In genomic region chr1:37259019-37259418, GRCh38 we compare ENCODE assay signal across 39 cellular contexts.
"Had no signal": no experiment of that assay in that cellular context is flagged by ENCODE, and none has a peak within 500 bp of the region (broad histone marks: within the 10 kb centered on the region; RNA-seq: fewer than 3 reads in every experiment).

No MANE protein-coding gene starts in this region.

- H3K4me3 Mint-ChIP-seq: activated naive CD4-positive, alpha-beta T cell treated with anti-CD3 and anti-CD28 coated beads for 36 hours; activated naive CD4-positive, alpha-beta T cell treated with anti-CD3 and anti-CD28 coated beads, Interleukin-2, amount 10 ng/mL, durations not matched to agents 7 days and 5 days; activated naive CD4-positive, alpha-beta T cell treated with anti-CD3 and anti-CD28 coated beads, Interleukin-2, amount 50 U/mL, for 24 hours; activated naive CD8-positive, alpha-beta T cell; activated naive CD8-positive, alpha-beta T cell treated with anti-CD3 and anti-CD28 coated beads for 36 hours; activated naive CD8-positive, alpha-beta T cell treated with anti-CD3 and anti-CD28 coated beads, Interleukin-2, amount 10 ng/mL, durations not matched to agents 7 days and 5 days; activated naive CD8-positive, alpha-beta T cell treated with anti-CD3 and anti-CD28 coated beads, Interleukin-2, amount 50 U/mL, for 24 hours; activated T-cell treated with anti-CD3 and anti-CD28 coated beads, Interleukin-2, amount 50 U/mL, for 24 hours; activated T-cell treated with anti-CD3 and anti-CD28 coated beads, Interleukin-2, amount 50 U/mL, for 4 hours; activated T-cell treated with anti-CD3 and anti-CD28 coated beads, Interleukin-2, amount 50 U/mL, for 72 hours; activated T-helper 1 cell treated with anti-CD3 and anti-CD28 coated beads, Interleukin-12 subunit alpha, Interleukin-12 subunit beta, Interleukin-2, Interleukin-4 antibody, amounts not matched to agents 30 ng/mL and 10 ng/mL and 1 ng/mL, durations not matched to agents 14 hours and 24 hours and 36 hours; activated T-helper 17 cell treated with anti-CD3 and anti-CD28 coated beads, Interleukin-2, amount 50 U/mL, for 72 hours; brain; central memory CD8-positive, alpha-beta T cell had no signal

- H3K36me3 ChIP-seq: adrenal gland, ascending aorta, brain microvascular endothelial cell, breast epithelium, cardiac muscle cell had no signal

- H3K27me3 ChIP-seq: ascending aorta, body of pancreas, brain microvascular endothelial cell, cardiac muscle cell had no signal

- H3K27ac Mint-ChIP-seq: activated naive CD4-positive, alpha-beta T cell treated with anti-CD3 and anti-CD28 coated beads for 36 hours; activated naive CD4-positive, alpha-beta T cell treated with anti-CD3 and anti-CD28 coated beads, Interleukin-2, amount 10 ng/mL, durations not matched to agents 7 days and 5 days; activated naive CD4-positive, alpha-beta T cell treated with anti-CD3 and anti-CD28 coated beads, Interleukin-2, amount 50 U/mL, for 24 hours; activated naive CD4-positive, alpha-beta T cell treated with anti-CD3 and anti-CD28 coated beads, Interleukin-2, amount 50 U/mL, for 72 hours; activated naive CD8-positive, alpha-beta T cell; activated naive CD8-positive, alpha-beta T cell treated with anti-CD3 and anti-CD28 coated beads for 36 hours; activated naive CD8-positive, alpha-beta T cell treated with anti-CD3 and anti-CD28 coated beads, Interleukin-2, amount 10 ng/mL, durations not matched to agents 7 days and 5 days; activated naive CD8-positive, alpha-beta T cell treated with anti-CD3 and anti-CD28 coated beads, Interleukin-2, amount 50 U/mL, for 24 hours; activated T-cell treated with anti-CD3 and anti-CD28 coated beads, Interleukin-2, amount 50 U/mL, for 24 hours; activated T-cell treated with anti-CD3 and anti-CD28 coated beads, Interleukin-2, amount 50 U/mL, for 72 hours; activated T-helper 1 cell treated with anti-CD3 and anti-CD28 coated beads, Interleukin-12 subunit alpha, Interleukin-12 subunit beta, Interleukin-2, Interleukin-4 antibody, amounts not matched to agents 30 ng/mL and 10 ng/mL and 1 ng/mL, durations not matched to agents 14 hours and 24 hours and 36 hours; activated T-helper 17 cell treated with anti-CD3 and anti-CD28 coated beads, Interleukin-2, amount 50 U/mL, for 72 hours; activated T-helper 2 cell treated with anti-CD3 and anti-CD28 coated beads, Interferon-gamma antibody, Interleukin-2, Interleukin-4, amounts not matched to agents 10 μg/mL and 5 μg/mL and 100 μg/mL, durations not matched to agents 14 hours and 24 hours and 36 hours; brain had no signal

- H3K36me3 Mint-ChIP-seq: activated naive CD4-positive, alpha-beta T cell treated with anti-CD3 and anti-CD28 coated beads, Interleukin-2, amount 10 ng/mL, durations not matched to agents 7 days and 5 days; activated naive CD4-positive, alpha-beta T cell treated with anti-CD3 and anti-CD28 coated beads, Interleukin-2, amount 50 U/mL, for 24 hours; activated naive CD8-positive, alpha-beta T cell; activated naive CD8-positive, alpha-beta T cell treated with anti-CD3 and anti-CD28 coated beads for 36 hours; activated naive CD8-positive, alpha-beta T cell treated with anti-CD3 and anti-CD28 coated beads, Interleukin-2, amount 10 ng/mL, durations not matched to agents 7 days and 5 days; brain had no signal

- ATAC-seq: activated naive CD4-positive, alpha-beta T cell treated with anti-CD3 and anti-CD28 coated beads, Interleukin-2, amount 50 U/mL, for 72 hours; activated naive CD8-positive, alpha-beta T cell treated with anti-CD3 and anti-CD28 coated beads, Interleukin-2, amount 50 U/mL, for 24 hours; activated T-cell treated with anti-CD3 and anti-CD28 coated beads, Interleukin-2, amount 50 U/mL, for 4 hours; activated T-cell treated with anti-CD3 and anti-CD28 coated beads, Interleukin-2, amount 50 U/mL, for 72 hours; activated T-helper 17 cell treated with anti-CD3 and anti-CD28 coated beads, Interleukin-2, amount 50 U/mL, for 72 hours; body of pancreas had no signal

- H3K4me1 ChIP-seq: adrenal gland, ascending aorta, body of pancreas, breast epithelium had no signal

- H3K4me3 ChIP-seq: adrenal gland, ascending aorta, body of pancreas, breast epithelium, cardiac muscle cell had no signal

- H3K9me3 Mint-ChIP-seq: activated naive CD4-positive, alpha-beta T cell treated with anti-CD3 and anti-CD28 coated beads for 36 hours; activated naive CD4-positive, alpha-beta T cell treated with anti-CD3 and anti-CD28 coated beads, Interleukin-2, amount 10 ng/mL, durations not matched to agents 7 days and 5 days; activated naive CD4-positive, alpha-beta T cell treated with anti-CD3 and anti-CD28 coated beads, Interleukin-2, amount 50 U/mL, for 24 hours; activated naive CD8-positive, alpha-beta T cell treated with anti-CD3 and anti-CD28 coated beads for 36 hours; activated naive CD8-positive, alpha-beta T cell treated with anti-CD3 and anti-CD28 coated beads, Interleukin-2, amount 10 ng/mL, durations not matched to agents 7 days and 5 days; activated naive CD8-positive, alpha-beta T cell treated with anti-CD3 and anti-CD28 coated beads, Interleukin-2, amount 50 U/mL, for 24 hours; activated T-helper 1 cell treated with anti-CD3 and anti-CD28 coated beads, Interleukin-12 subunit alpha, Interleukin-12 subunit beta, Interleukin-2, Interleukin-4 antibody, amounts not matched to agents 30 ng/mL and 10 ng/mL and 1 ng/mL, durations not matched to agents 14 hours and 24 hours and 36 hours; activated T-helper 2 cell treated with anti-CD3 and anti-CD28 coated beads, Interferon-gamma antibody, Interleukin-2, Interleukin-4, amounts not matched to agents 10 μg/mL and 5 μg/mL and 100 μg/mL, durations not matched to agents 14 hours and 24 hours and 36 hours had no signal

- H3K27ac ChIP-seq: adrenal gland, ascending aorta, body of pancreas, brain microvascular endothelial cell, breast epithelium, cardiac muscle cell had no signal

- FAIRE-seq: astrocyte, bronchial epithelial cell had no signal

- H3K4me1 Mint-ChIP-seq: activated naive CD4-positive, alpha-beta T cell treated with anti-CD3 and anti-CD28 coated beads, Interleukin-2, amount 10 ng/mL, durations not matched to agents 7 days and 5 days; activated naive CD4-positive, alpha-beta T cell treated with anti-CD3 and anti-CD28 coated beads, Interleukin-2, amount 50 U/mL, for 24 hours; activated naive CD8-positive, alpha-beta T cell treated with anti-CD3 and anti-CD28 coated beads for 36 hours; activated naive CD8-positive, alpha-beta T cell treated with anti-CD3 and anti-CD28 coated beads, Interleukin-2, amount 10 ng/mL, durations not matched to agents 7 days and 5 days; activated naive CD8-positive, alpha-beta T cell treated with anti-CD3 and anti-CD28 coated beads, Interleukin-2, amount 50 U/mL, for 24 hours had no signal

- DNase-seq: activated effector memory CD4-positive, alpha-beta T cell treated with anti-CD3 and anti-CD28 coated beads, Interleukin-2, amount 50 U/mL, for 16 hours; activated effector memory CD4-positive, alpha-beta T cell treated with Interleukin-2 at 50 U/mL for 16 hours; activated gamma-delta T cell; activated gamma-delta T cell treated with Interleukin-2 at 50 U/mL for 16 hours; activated naive CD4-positive, alpha-beta T cell; activated naive CD4-positive, alpha-beta T cell treated with anti-CD3 and anti-CD28 coated beads for 36 hours; activated naive CD4-positive, alpha-beta T cell treated with anti-CD3 and anti-CD28 coated beads, Interleukin-2, amount 10 ng/mL, durations not matched to agents 7 days and 5 days; activated naive CD4-positive, alpha-beta T cell treated with anti-CD3 and anti-CD28 coated beads, Interleukin-2, amount 50 U/mL, for 16 hours; activated naive CD4-positive, alpha-beta T cell treated with Interleukin-2 at 50 U/mL for 16 hours; activated naive CD8-positive, alpha-beta T cell treated with anti-CD3 and anti-CD28 coated beads for 36 hours; activated naive CD8-positive, alpha-beta T cell treated with anti-CD3 and anti-CD28 coated beads, Interleukin-2, amount 10 ng/mL, durations not matched to agents 7 days and 5 days; activated naive CD8-positive, alpha-beta T cell treated with anti-CD3 and anti-CD28 coated beads, Interleukin-2, amount 50 U/mL, for 24 hours; activated T-cell treated with anti-CD3 and anti-CD28 coated beads, Interleukin-2, amount 50 U/mL, for 24 hours; activated T-cell treated with anti-CD3 and anti-CD28 coated beads, Interleukin-2, amount 50 U/mL, for 4 hours; activated T-cell treated with anti-CD3 and anti-CD28 coated beads, Interleukin-2, amount 50 U/mL, for 48 hours; activated T-cell treated with anti-CD3 and anti-CD28 coated beads, Interleukin-2, amount 50 U/mL, for 72 hours; adrenal gland; amniotic stem cell; amygdala; anterior cingulate cortex; aorta; body of pancreas; brain microvascular endothelial cell; caudate nucleus; central memory CD4-positive, alpha-beta T cell; cerebellar nuclear complex had no signal

- H3K9me3 ChIP-seq: adrenal gland, ascending aorta, body of pancreas, breast epithelium had no signal
